ENCODE assay signal across 24 cellular contexts in the genomic region with DNA sequence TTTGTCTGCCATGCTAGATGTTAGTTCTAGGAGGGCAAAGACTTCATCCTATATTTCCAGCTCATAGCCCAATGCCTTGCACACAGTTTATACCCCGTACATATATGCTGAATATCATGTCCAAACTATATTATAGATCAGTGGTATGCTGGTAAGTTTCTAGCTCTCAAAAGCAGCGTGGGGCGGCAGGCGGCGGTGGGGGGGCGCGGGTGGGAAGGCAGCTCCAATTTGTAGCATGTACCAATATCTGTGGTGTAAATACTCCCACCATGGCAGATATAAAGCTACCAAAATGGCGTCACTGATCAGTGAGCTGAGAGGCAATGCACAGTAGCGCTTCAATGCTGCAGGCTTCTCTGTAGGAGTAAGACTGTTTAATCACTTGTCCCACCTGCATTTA.
"Had no signal": no experiment of that assay in that cellular context is flagged by ENCODE, and none has a peak within 500 bp of the region (broad histone marks: within the 10 kb centered on the region; RNA-seq: fewer than 3 reads in every experiment).

No MANE protein-coding gene starts in this region.

- H3K27me3 ChIP-seq: colonic mucosa, dorsolateral prefrontal cortex, esophagus muscularis mucosa, esophagus squamous epithelium, foreskin keratinocyte, gastrocnemius medialis, gastroesophageal sphincter, heart left ventricle, heart right ventricle had no signal

- H3K9me3 Mint-ChIP-seq: dendritic cell treated with granulocyte-macrophage colony-stimulating factor and Interleukin-4, amounts not matched to agents 40 ng/mL and 50 ng/mL, for 4 days; effector memory CD8-positive, alpha-beta T cell had no signal

- H3K27ac ChIP-seq: colonic mucosa, coronary artery, dorsolateral prefrontal cortex, epithelial cell of prostate, esophagus muscularis mucosa, esophagus squamous epithelium, foreskin keratinocyte, gastrocnemius medialis, gastroesophageal sphincter, heart left ventricle, heart right ventricle had no signal

- H3K4me3 ChIP-seq: colonic mucosa, coronary artery, dorsolateral prefrontal cortex, esophagus muscularis mucosa, esophagus squamous epithelium, gastrocnemius medialis, gastroesophageal sphincter, heart left ventricle, heart right ventricle had no signal

- H3K27me3 Mint-ChIP-seq: dendritic cell treated with granulocyte-macrophage colony-stimulating factor and Interleukin-4, amounts not matched to agents 40 ng/mL and 50 ng/mL, for 4 days; effector memory CD8-positive, alpha-beta T cell had no signal

- ATAC-seq: effector memory CD8-positive, alpha-beta T cell; esophagus mucosa; foreskin keratinocyte; gastrocnemius medialis; gastroesophageal sphincter had no signal

- DNase-seq: colonic mucosa; cortex of kidney; dermis blood vessel endothelial cell; dorsolateral prefrontal cortex; effector CD4-positive, alpha-beta T cell; effector CD8-positive, alpha-beta T cell; effector memory CD4-positive, alpha-beta T cell; effector memory CD8-positive, alpha-beta T cell; erythroblast; esophagus squamous epithelium; foreskin fibroblast; foreskin keratinocyte; foreskin melanocyte; gastrocnemius medialis; glutamatergic neuron; head of caudate nucleus; heart left ventricle; heart right ventricle had no signal

- H3K4me1 ChIP-seq: colonic mucosa, esophagus squamous epithelium, foreskin keratinocyte, gastrocnemius medialis, gastroesophageal sphincter had no signal

- H3K27ac Mint-ChIP-seq: dendritic cell treated with granulocyte-macrophage colony-stimulating factor and Interleukin-4, amounts not matched to agents 40 ng/mL and 50 ng/mL, for 4 days; effector memory CD8-positive, alpha-beta T cell had no signal

- H3K4me3 Mint-ChIP-seq: dendritic cell treated with granulocyte-macrophage colony-stimulating factor and Interleukin-4, amounts not matched to agents 40 ng/mL and 50 ng/mL, for 4 days; effector memory CD8-positive, alpha-beta T cell had no signal

- H3K9me3 ChIP-seq: colonic mucosa, esophagus muscularis mucosa, esophagus squamous epithelium, gastrocnemius medialis, gastroesophageal sphincter, heart left ventricle, heart right ventricle had no signal
